Comparison of ENCODE assay signal across 16 cellular contexts in the genomic region with DNA sequence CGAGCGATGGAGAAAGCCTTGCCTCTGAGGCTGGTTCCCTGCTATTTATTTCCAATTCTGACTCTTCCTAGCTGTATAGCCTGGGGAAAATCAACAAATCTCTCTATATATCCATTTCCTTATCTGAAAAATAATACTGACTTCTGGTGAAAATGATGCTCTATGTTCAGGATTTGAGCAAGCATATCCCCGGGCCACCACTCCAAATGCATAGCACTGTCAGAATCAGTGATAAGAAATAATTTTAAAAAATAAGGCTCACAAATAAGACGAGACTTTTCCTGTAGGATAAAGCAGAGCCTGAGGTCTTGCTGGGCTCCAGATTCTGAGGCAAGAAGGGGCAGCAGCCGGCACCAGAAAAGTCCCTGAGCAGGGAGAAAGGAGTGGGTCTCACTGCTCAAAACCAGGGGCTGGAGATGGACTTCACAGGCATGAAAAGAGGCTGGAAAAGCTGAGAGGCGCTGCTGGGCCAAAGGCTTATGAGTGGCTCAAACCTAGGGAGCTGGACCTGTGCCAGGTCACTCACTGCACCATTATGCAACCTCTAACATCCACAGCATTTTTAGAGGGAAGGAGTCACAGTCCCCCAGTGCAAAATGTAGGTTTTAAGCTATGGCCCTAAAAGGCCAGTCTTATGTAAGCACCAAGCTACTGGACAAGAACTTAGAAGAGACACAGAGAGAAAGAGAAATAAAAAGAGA. TPM values are rescaled to one million over a fixed set of nuclear protein-coding genes. Genes with fewer than 3 reads are reported as not detected.
DNase-seq lines count a peak whose midpoint lies in the region; ATAC-seq and TF ChIP-seq lines count a peak whose summit lies in the region.
"Had no signal": no experiment of that assay in that cellular context is flagged by ENCODE, and none has a peak within 500 bp of the region (broad histone marks: within the 10 kb centered on the region; RNA-seq: fewer than 3 reads in every experiment).

No MANE protein-coding gene starts in this region.

- no TSS peak for BruUV-seq in MCF 10A (replicated peaks; lab: Mats Ljungman, UMichigan)

- ATAC-seq in upper lobe of right lung (peak; percentile 52), GM21619 (IDR thresholded peaks at IDR 0.05; ENCODE audit: unreplicated experiment) (no peak)
- ATAC-seq: activated naive CD4-positive, alpha-beta T cell treated with anti-CD3 and anti-CD28 coated beads, Interleukin-2, amount 50 U/mL, for 72 hours; left colon had no signal

- H3K27me3 Mint-ChIP-seq in MCF 10A (ENCODE audit: insufficient read depth, unreplicated experiment), result peaks cover 21% of the 10 kb centered on the region
- no peaks in the 10 kb centered on the region; the same call in 1 of the 2 replicates for H3K27me3 Mint-ChIP-seq in HFFc6 (ENCODE audit: insufficient read depth)

- H3K4me1 ChIP-seq in breast epithelium (no peaks in the 10 kb centered on the region), upper lobe of right lung (no peaks in the 10 kb centered on the region)

- H3K27ac ChIP-seq in breast epithelium (no peak overlapping the region), upper lobe of right lung (no peak overlapping the region)
- H3K27ac ChIP-seq: HL-60, neutrophil, PC-9 had no signal

- H3K36me3 ChIP-seq in breast epithelium (no peaks in the 10 kb centered on the region), upper lobe of right lung (no peaks in the 10 kb centered on the region)
- H3K36me3 ChIP-seq: neutrophil had no signal

- no peaks in the 10 kb centered on the region for H3K36me3 Mint-ChIP-seq in MCF 10A (ENCODE audit: insufficient read depth, unreplicated experiment)
- no peaks in the 10 kb centered on the region for H3K36me3 Mint-ChIP-seq in HFFc6 (ENCODE audit: low read depth)
- H3K36me3 Mint-ChIP-seq: activated naive CD4-positive, alpha-beta T cell treated with anti-CD3 and anti-CD28 coated beads, Interleukin-2, amount 50 U/mL, for 72 hours had no signal

- intact Hi-C loops in MCF 10A (cut with micrococcal nuclease) (no loop called here), breast epithelium (cut with DNase I; ENCODE audit: low total_unique reads) (no loop called here), upper lobe of right lung (cut with DNase I) (no loop called here)

- H3K27me3 ChIP-seq in breast epithelium, result no peaks in the 10 kb centered on the region
- no peaks in the 10 kb centered on the region for H3K27me3 ChIP-seq in upper lobe of right lung

- H3K4me1 Mint-ChIP-seq in MCF 10A (ENCODE audit: insufficient read depth, unreplicated experiment) (peaks cover 5% of the 10 kb centered on the region), HFFc6 (ENCODE audit: low read depth) (no peaks in the 10 kb centered on the region)

- TF ChIP-seq POLR2A in breast epithelium (IDR thresholded peaks at IDR 0.05), result no peak

- POLR2A ChIA-PET in MCF 10A (lab: Yijun Ruan, JAX), result interaction anchor here (1.0 kb wide), 1 partner anchor 10 kb away, joined by 4 read pairs; no protein-coding TSS in a partner anchor

- no peak overlapping the region for H3K4me3 Mint-ChIP-seq in MCF 10A (ENCODE audit: unreplicated experiment)
- no peak overlapping the region for H3K4me3 Mint-ChIP-seq in HFFc6
- H3K4me3 Mint-ChIP-seq: dendritic cell treated with granulocyte-macrophage colony-stimulating factor and Interleukin-4, amounts not matched to agents 40 ng/mL and 50 ng/mL, for 4 days had no signal

- no peaks in the 10 kb centered on the region for H3K9me3 Mint-ChIP-seq in MCF 10A (ENCODE audit: unreplicated experiment)
- 0 out of 2 replicates have a peak, but pooled peaks cover 5% of the 10 kb centered on the region for H3K9me3 Mint-ChIP-seq in HFFc6
- H3K9me3 Mint-ChIP-seq: activated naive CD4-positive, alpha-beta T cell treated with anti-CD3 and anti-CD28 coated beads, Interleukin-2, amount 50 U/mL, for 72 hours; dendritic cell treated with granulocyte-macrophage colony-stimulating factor and Interleukin-4, amounts not matched to agents 40 ng/mL and 50 ng/mL, for 4 days had no signal

- CTCF ChIA-PET in MCF 10A (lab: Yijun Ruan, JAX), result interaction anchor here (0.6 to 4.3 kb wide), 5 partner anchors 10 to 35 kb away, joined by 3 to 20 read pairs (median 5); no protein-coding TSS in a partner anchor

- H3K4me3 ChIP-seq in breast epithelium (no peak overlapping the region), fibroblast of pulmonary artery (replicated peaks; ENCODE audit: low read depth, low read length) (no peak overlapping the region), upper lobe of right lung (no peak overlapping the region)
- H3K4me3 ChIP-seq: PC-9 had no signal

- H3K27ac Mint-ChIP-seq in MCF 10A (ENCODE audit: low read depth, unreplicated experiment), result no peak overlapping the region
- H3K27ac Mint-ChIP-seq in HFFc6, result no peak overlapping the region
- H3K27ac Mint-ChIP-seq: activated naive CD4-positive, alpha-beta T cell treated with anti-CD3 and anti-CD28 coated beads, Interleukin-2, amount 50 U/mL, for 72 hours; dendritic cell treated with granulocyte-macrophage colony-stimulating factor and Interleukin-4, amounts not matched to agents 40 ng/mL and 50 ng/mL, for 4 days had no signal

- H3K9me3 ChIP-seq in breast epithelium (no peaks in the 10 kb centered on the region), upper lobe of right lung (no peaks in the 10 kb centered on the region)
- H3K9me3 ChIP-seq: neutrophil had no signal

- DNase-seq in MCF 10A (ENCODE audit: unreplicated experiment), result peak; percentile 78
- DNase-seq in breast epithelium (ENCODE audit: low spot score in 2 of 2), result no peak
- DNase-seq in NCI-H774 (lab: John Stamatoyannopoulos, UW), result peak; percentile 32
- peak; percentile 41 for DNase-seq in fibroblast of pulmonary artery (ENCODE audit: low read depth)
- peak; percentile 73 for DNase-seq in upper lobe of right lung
- DNase-seq in stimulated activated naive CD4-positive, alpha-beta T cell (lab: John Stamatoyannopoulos, UW), result no peak
- DNase-seq in HFFc6, result no peak
- DNase-seq: NCI-H1436 treated with DMSO at 0.1 percent for 48 hours; PC-9; stimulated activated CD4-positive, alpha-beta T cell treated with anti-CD3 and anti-CD28 coated beads, Interleukin-15, amount 100 ng/mL, for 24 hours had no signal

- TF ChIP-seq CTCF in MCF 10A (IDR thresholded peaks at IDR 0.05; ENCODE audit: unreplicated experiment) (no peak), breast epithelium (IDR thresholded peaks at IDR 0.05) (no peak), fibroblast of pulmonary artery (IDR thresholded peaks at IDR 0.05; ENCODE audit: low read length, missing control alignments) (no peak), upper lobe of right lung (IDR thresholded peaks at IDR 0.05) (no peak), HFFc6 (IDR thresholded peaks at IDR 0.05) (no peak)

RNA-seq across cellular contexts. Expression of gene SLC17A4, which starts 48.1 kb away (rescaled TPM):
- total RNA-seq in MCF 10A (2022), result not detected in 2 replicates
- under 1 TPM in 1 of 3 donors, not detected in 2; 0.98 TPM for total RNA-seq in breast epithelium
- total RNA-seq in upper lobe of right lung, result not detected
- total RNA-seq in HFFc6 (2021; fragmentation: NEBNext Ultra II Directional; extraction: Animal tissue kit (Norgen Biotek cat#: 25700)), result not detected
- total RNA-seq: activated naive CD4-positive, alpha-beta T cell treated with anti-CD3 and anti-CD28 coated beads, Interleukin-2, amount 50 U/mL, for 72 hours had no signal

RNA-seq across cellular contexts. Expression of gene SCGN, which starts 54.4 kb away (rescaled TPM):
- total RNA-seq in MCF 10A (2022), result not detected in 2 replicates
- under 1 TPM in 2 of 3 donors, not detected in 1; 0.59 to 0.80 TPM for total RNA-seq in breast epithelium
- not detected for total RNA-seq in upper lobe of right lung
- not detected for total RNA-seq in HFFc6 (2021; fragmentation: NEBNext Ultra II Directional; extraction: Animal tissue kit (Norgen Biotek cat#: 25700))
- total RNA-seq: activated naive CD4-positive, alpha-beta T cell treated with anti-CD3 and anti-CD28 coated beads, Interleukin-2, amount 50 U/mL, for 72 hours; PC-9 had no signal

Comparison
In these comparisons a context has a peak if more than half of its experiments do, and no peak if none do; other contexts are left out.
1. DNase-seq: peak in MCF 10A (single experiment), NCI-H774 (single experiment), fibroblast of pulmonary artery (single experiment) and upper lobe of right lung (single experiment); none in breast epithelium (0 of 2), stimulated activated naive CD4-positive, alpha-beta T cell (0 of 6) and HFFc6 (single experiment).